8 cellular contexts compared by ENCODE assay signal in the genomic region with DNA sequence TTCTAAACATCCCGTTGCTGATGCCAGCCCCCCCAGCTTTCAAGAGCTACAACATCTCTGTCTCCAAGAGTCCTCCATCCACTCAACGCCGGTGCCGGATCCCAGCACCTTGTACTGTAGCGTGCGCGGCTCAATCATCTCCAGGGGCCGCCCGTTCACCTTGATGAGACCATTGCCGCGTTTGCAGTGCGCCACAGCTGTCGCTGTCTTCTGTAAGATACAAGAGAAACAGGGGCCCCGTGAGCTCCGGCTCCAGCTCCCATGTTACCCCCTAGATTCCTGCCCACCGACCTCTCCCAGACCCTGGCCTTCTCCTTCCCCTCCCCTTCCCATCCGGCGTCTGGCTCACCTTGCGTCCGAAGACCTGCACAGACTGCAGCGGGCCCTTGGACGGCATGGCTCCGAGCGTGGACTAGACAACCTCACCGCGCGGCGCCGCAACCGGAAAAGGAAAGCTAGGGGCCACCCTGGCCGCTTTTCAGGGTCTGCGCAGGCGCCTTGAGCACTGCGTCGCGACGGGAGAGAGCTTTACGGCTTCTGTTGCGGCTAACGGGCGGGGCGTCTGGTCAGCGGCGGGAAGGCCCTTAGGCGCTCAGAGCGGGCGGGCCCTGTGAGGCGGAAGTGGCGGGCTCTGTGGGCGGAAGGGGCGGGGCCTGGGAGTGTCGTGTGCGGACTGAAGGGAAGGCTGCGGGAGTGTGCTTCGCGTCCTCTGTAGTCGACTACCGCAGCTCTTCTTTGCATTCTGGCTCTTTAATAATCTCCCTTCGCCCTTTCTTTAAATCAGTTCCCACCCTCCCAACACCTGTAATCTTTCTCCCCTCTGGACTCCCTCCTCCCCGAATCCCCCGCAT. TPM values are rescaled to one million over a fixed set of nuclear protein-coding genes. Genes with fewer than 3 reads are reported as not detected.
DNase-seq lines count a peak whose midpoint lies in the region; ATAC-seq, FAIRE-seq and TF ChIP-seq lines count a peak whose summit lies in the region.

A gene (minus strand): TSS at position 451 of the 851 bp plus-strand sequence. CDS start 54 bp downstream, at position 397.

- WGBS in IMR-90 (ENCODE audit: extremely low coverage in 2 of 2, insufficient read length in 1 of 2), 2 experiments = 4% methylated on average over 14 of the region's 61 CpGs; no CpG with 5 or more reads in 1 of the 2 experiments

- H4K5ac ChIP-seq in IMR-90 (ENCODE audit: low read depth, low read length) = peak within 1 kb of the TSS; percentile 53

- DNase-seq in D721Med (ENCODE audit: insufficient read length, low spot score) (peak; percentile 81), IMR-90 (peak; percentile 96), OCI-LY7 (ENCODE audit: low spot score) (peak; percentile 100), endothelial cell (ENCODE audit: low spot score) (peak; percentile 97), middle frontal gyrus (ENCODE audit: extremely low spot score, low spot score) (peak; percentile 97)
- DNase-seq in activated CD8-positive, alpha-beta memory T cell treated with anti-CD3 and anti-CD28 coated beads, Interleukin-2, amount 50 U/mL, for 48 hours = peak; percentile 99
- peak; percentile 99 for DNase-seq in stimulated activated CD8-positive, alpha-beta memory T cell treated with anti-CD3 and anti-CD28 coated beads, Interleukin-2, amount 100 ng/mL, for 1 hour (ENCODE audit: low read depth in 2 of 2)

- H3K27ac Mint-ChIP-seq in endothelial cell (ENCODE audit: unreplicated experiment) = peak within 1 kb of the TSS; percentile 99

- peak within 1 kb of the TSS; percentile 94 to 98 for H4K8ac ChIP-seq in IMR-90 (ENCODE audit: low read depth in 2 of 2, low read length in 2 of 2)

- H3K9me3 Mint-ChIP-seq in endothelial cell (ENCODE audit: unreplicated experiment) = no peaks in the 10 kb centered on the region

- H3K27me3 Mint-ChIP-seq in endothelial cell (ENCODE audit: unreplicated experiment) = peaks cover 21% of the 10 kb centered on the region

- H3K4me2 ChIP-seq in IMR-90 (ENCODE audit: low read depth, low read length) (peak within 1 kb of the TSS; percentile 80), OCI-LY7 (ENCODE audit: low read length) (peak within 1 kb of the TSS; percentile 95)

- peak within 1 kb of the TSS; percentile 97 for H2AK9ac ChIP-seq in IMR-90 (replicated peaks; ENCODE audit: low read depth, low read length, poor library complexity)

- H3K4ac ChIP-seq in IMR-90 (ENCODE audit: low read depth, low read length) = peak within 1 kb of the TSS; percentile 95

- H3K27ac ChIP-seq in IMR-90 (ENCODE audit: insufficient read depth, low read length) (peak within 1 kb of the TSS; percentile 87), OCI-LY7 (ENCODE audit: low read depth, low read length, poor library complexity, severe bottlenecking) (peak within 1 kb of the TSS; percentile 78)

- H3K4me1 Mint-ChIP-seq in endothelial cell (ENCODE audit: unreplicated experiment) = peaks cover 34% of the 10 kb centered on the region

- H3K79me2 ChIP-seq in OCI-LY7 (ENCODE audit: insufficient read depth, low read depth, low read length) = peaks cover 36% of the 10 kb centered on the region

- in situ Hi-C loops in IMR-90 (cut with MboI; ENCODE audit: low sequenced_read_pairs) = loop anchor here (25.0 kb wide), 1 partner anchor 402 kb away; a partner anchor contains a TSS

- H2BK20ac ChIP-seq in IMR-90 (ENCODE audit: low read depth, low read length) = no peak within 1 kb of the TSS

- peak within 1 kb of the TSS; percentile 99 for H2AK5ac ChIP-seq in IMR-90 (ENCODE audit: low read depth, low read length)

- H2AFZ ChIP-seq in IMR-90 (replicated peaks; ENCODE audit: low read length, poor library complexity) = peak within 1 kb of the TSS; percentile 84
- H2AFZ ChIP-seq in OCI-LY7 (ENCODE audit: low read length) = no peak within 1 kb of the TSS

- intact Hi-C loops in IMR-90 (cut with micrococcal nuclease) = no loop called here
- intact Hi-C loops in OCI-LY7 (cut with micrococcal nuclease; ENCODE audit: unreplicated experiment) = no loop called here

- H3K4me1 ChIP-seq in IMR-90 (ENCODE audit: control insufficient read depth, insufficient read depth, low read length) (peaks cover 8% of the 10 kb centered on the region), OCI-LY7 (ENCODE audit: insufficient read depth, low read length, poor library complexity, severe bottlenecking) (peaks cover 56% of the 10 kb centered on the region)

- TF ChIP-seq CTCF in D721Med (IDR thresholded peaks at IDR 0.05; ENCODE audit: insufficient read depth, missing control alignments) = no peak
- peak; percentile 9; the same call in 1 of the 2 replicates for TF ChIP-seq CTCF in IMR-90 (conservative IDR thresholded peaks at IDR 0.05; ENCODE audit: low read depth, low read length)
- no peak for TF ChIP-seq CTCF in OCI-LY7 (conservative IDR thresholded peaks at IDR 0.05; ENCODE audit: low read length)
- no peak for TF ChIP-seq CTCF in endothelial cell (IDR thresholded peaks at IDR 0.05; ENCODE audit: unreplicated experiment)

- no peak for FAIRE-seq in D721Med (lab: Jason Lieb, UNC)

- peak within 1 kb of the TSS; percentile 100 for H3K4me3 Mint-ChIP-seq in endothelial cell (ENCODE audit: unreplicated experiment)

- dilution Hi-C loops in IMR-90 (cut with HindIII; ENCODE audit: low sequenced_read_pairs, unreplicated experiment) = no loop called here

- peak within 1 kb of the TSS; percentile 87 for H3K23ac ChIP-seq in IMR-90 (ENCODE audit: low read depth, low read length)

- POLR2A ChIA-PET in IMR-90 (lab: Charles Lee; ENCODE audit: unreplicated experiment) (interaction anchor here (0.5 to 0.9 kb wide), 12 partner anchors 9 to 961 kb away, joined by 3 to 22 read pairs (median 4); a partner anchor contains a TSS), OCI-LY7 (lab: Charles Lee) (interaction anchor here (0.6 to 1.8 kb wide), 14 partner anchors 8 to 1785 kb away, joined by 3 to 15 read pairs (median 4); a partner anchor contains a TSS)

- H2BK5ac ChIP-seq in IMR-90 (ENCODE audit: low read depth, low read length, poor library complexity, severe bottlenecking) = peak within 1 kb of the TSS; percentile 71

- H3K9me3 ChIP-seq in IMR-90 (ENCODE audit: control insufficient read depth, insufficient read depth, low read length) (no peaks in the 10 kb centered on the region), OCI-LY7 (ENCODE audit: low read length) (no peaks in the 10 kb centered on the region)

- H3K4me3 ChIP-seq in IMR-90 (ENCODE audit: insufficient read depth, low read depth, low read length) = peak within 1 kb of the TSS; percentile 77
- H3K4me3 ChIP-seq in OCI-LY7 (ENCODE audit: low read depth, low read length, poor library complexity, severe bottlenecking) = peak within 1 kb of the TSS; percentile 97

- H3K9me2 ChIP-seq in OCI-LY7 (ENCODE audit: insufficient read depth, low read length) = no peaks in the 10 kb centered on the region

- peak within 1 kb of the TSS; percentile 96 for H3K14ac ChIP-seq in IMR-90 (replicated peaks; ENCODE audit: low read depth, low read length)

- no TSS peak for BruUV-seq in IMR-90 (replicated peaks; lab: Mats Ljungman, UMichigan)
- no TSS peak for BruUV-seq in OCI-LY7 (replicated peaks; lab: Mats Ljungman, UMichigan)

- H3K9me1 ChIP-seq in IMR-90 (ENCODE audit: insufficient read depth, low read length) = peaks cover 5% of the 10 kb centered on the region

- peaks cover 22 to 43% of the 10 kb centered on the region in 2 experiments for H3K79me1 ChIP-seq in IMR-90 (ENCODE audit: low read depth in 1 of 2, low read length in 2 of 2)

- H3K56ac ChIP-seq in IMR-90 (ENCODE audit: extremely low read depth, insufficient read depth, low read length) = peak within 1 kb of the TSS; percentile 88

- H3K9ac ChIP-seq in IMR-90 (ENCODE audit: low read depth, low read length) = peak within 1 kb of the TSS; percentile 94

- peaks cover 29% of the 10 kb centered on the region for H3K36me3 Mint-ChIP-seq in endothelial cell (ENCODE audit: low read depth, unreplicated experiment)

- peaks cover 23% of the 10 kb centered on the region for H3K36me3 ChIP-seq in IMR-90 (ENCODE audit: control insufficient read depth, insufficient read depth, low read length)
- H3K36me3 ChIP-seq in OCI-LY7 (ENCODE audit: insufficient read depth, low read length) = peaks cover 50% of the 10 kb centered on the region

- peak within 1 kb of the TSS; percentile 91 for H4K91ac ChIP-seq in IMR-90 (ENCODE audit: insufficient read depth, low read depth, low read length)

- H2BK120ac ChIP-seq in IMR-90 (ENCODE audit: low read depth, low read length) = 0 out of 2 replicates have a peak within 1 kb of the TSS, but pooled peaks have one; percentile 14

- H3K18ac ChIP-seq in IMR-90 (ENCODE audit: low read depth, low read length) = peak within 1 kb of the TSS; percentile 33

- CTCF ChIA-PET in IMR-90 (lab: Yijun Ruan, JAX) = interaction anchor here (1.0 kb wide), 1 partner anchor 24 kb away, joined by 3 read pairs; no protein-coding TSS in a partner anchor
- CTCF ChIA-PET in OCI-LY7 (lab: Charles Lee; ENCODE audit: unreplicated experiment) = interaction anchor here (0.6 to 0.9 kb wide), 2 partner anchors 13 to 1384 kb away, joined by 3 read pairs; no protein-coding TSS in a partner anchor

- no peak for TF ChIP-seq RAD21 in IMR-90 (IDR thresholded peaks at IDR 0.05; ENCODE audit: low read length)

- ATAC-seq in GM21526 (IDR thresholded peaks at IDR 0.05; ENCODE audit: low FRiP score, unreplicated experiment) = peak; percentile 70
- ATAC-seq in IMR-90 (ENCODE audit: low read depth) = peak; percentile 93

- peak; percentile 99 for TF ChIP-seq POLR2A in IMR-90 (IDR thresholded peaks at IDR 0.05; ENCODE audit: low read depth, low read length)

- no peak within 1 kb of the TSS for H2BK15ac ChIP-seq in IMR-90 (ENCODE audit: low read depth, low read length)

- H3K27me3 ChIP-seq in IMR-90 (ENCODE audit: control insufficient read depth, insufficient read depth, low read length) = no peaks in the 10 kb centered on the region

- H4K20me1 ChIP-seq in IMR-90 (ENCODE audit: insufficient read depth, low read length) = peaks cover 37% of the 10 kb centered on the region
- H4K20me1 ChIP-seq in OCI-LY7 (ENCODE audit: insufficient read depth, low read length) = peaks cover 17% of the 10 kb centered on the region

TF ChIP-seq in IMR-90, 13 proteins besides CTCF, POLR2A, EP300 and RAD21 (continues in another document):
- TF ChIP-seq BHLHE40 (IDR thresholded peaks at IDR 0.05; ENCODE audit: low read depth, low read length) (peak; percentile 26; the same call in 1 of the 2 replicates), FOS (IDR thresholded peaks at IDR 0.05; ENCODE audit: low read depth, low read length) (no peak), SMC3 (IDR thresholded peaks at IDR 0.05; ENCODE audit: low read depth, low read length) (no peak), MXI1 (IDR thresholded peaks at IDR 0.05; ENCODE audit: borderline replicate concordance, low read depth, low read length) (peak; percentile 92; the same call in 1 of the 2 replicates), MAZ (IDR thresholded peaks at IDR 0.05; ENCODE audit: borderline replicate concordance, low read depth, low read length) (peak; percentile 78; the same call in 1 of the 2 replicates)

RNA-seq across cellular contexts. Expression of the gene that starts here (rescaled TPM):
- total RNA-seq in IMR-90 (2012; rRNA removed) = 320 and 410 TPM in 2 replicates
- polyA plus RNA-seq in IMR-90 (2012; rRNA removed) = 3,500 and 3,524 TPM in 2 replicates
- polyA plus RNA-seq in IMR-90 (2012; cell fraction: cytosol; rRNA removed) = 4,203 and 4,770 TPM in 2 replicates
- 1,551 and 1,592 TPM in 2 replicates for polyA plus RNA-seq in IMR-90 (2012; cell fraction: nucleus; rRNA removed; ENCODE audit: low replicate concordance)
- 538 and 634 TPM in 2 replicates for total RNA-seq in OCI-LY7 (2014; rRNA removed; shearing (Covaris generic))
- 3,661 and 4,044 TPM in 2 replicates for total RNA-seq in OCI-LY7 (2022)
- 2,151 TPM for total RNA-seq in endothelial cell (ENCODE audit: unreplicated experiment)

Comparison
In these comparisons a context has a peak if more than half of its experiments do, and no peak if none do; other contexts are left out.
1. Peak in every context shown above with its lines: DNase-seq, ATAC-seq, H3K4me3 ChIP-seq and H3K27ac ChIP-seq.